In genomic region chr1:185495017-185495416, GRCh38 we compare ENCODE assay signal across 25 cellular contexts.
"Had no signal": no experiment of that assay in that cellular context is flagged by ENCODE, and none has a peak within 500 bp of the region (broad histone marks: within the 10 kb centered on the region; RNA-seq: fewer than 3 reads in every experiment).

No MANE protein-coding gene starts in this region.

- H3K9me3 ChIP-seq: esophagus muscularis mucosa, left ventricle myocardium inferior, psoas muscle, right atrium auricular region, thoracic aorta, upper lobe of left lung had no signal

- H3K4me3 ChIP-seq: esophagus muscularis mucosa, hepatocyte, left ventricle myocardium inferior, neural progenitor cell, psoas muscle, right atrium auricular region, thoracic aorta, upper lobe of left lung had no signal

- DNase-seq: activated CD4-positive, alpha-beta T cell treated with anti-CD3 and anti-CD28 coated beads, Interleukin-2, amount 10 ng/mL, durations not matched to agents 7 days and 5 days; activated CD4-positive, CD25-positive, alpha-beta regulatory T cell treated with anti-CD3 and anti-CD28 coated beads, Interleukin-2, amount 50 U/mL, for 72 hours; activated CD8-positive, alpha-beta memory T cell treated with anti-CD3 and anti-CD28 coated beads, Interleukin-2, amount 10 ng/mL, durations not matched to agents 7 days and 5 days; activated CD8-positive, alpha-beta T cell treated with anti-CD3 and anti-CD28 coated beads for 36 hours; activated gamma-delta T cell; activated naive CD4-positive, alpha-beta T cell treated with anti-CD3 and anti-CD28 coated beads, Interleukin-2, amount 50 U/mL, for 16 hours; activated naive CD8-positive, alpha-beta T cell treated with anti-CD3 and anti-CD28 coated beads, Interleukin-2, amount 50 U/mL, for 24 hours; activated T-cell treated with anti-CD3 and anti-CD28 coated beads for 4 hours; anterior cingulate cortex; effector memory CD8-positive, alpha-beta T cell; glutamatergic neuron; kidney glomerular epithelial cell; left ventricle myocardium inferior; naive thymus-derived CD8-positive, alpha-beta T cell; psoas muscle; stimulated activated CD4-positive, alpha-beta T cell treated with anti-CD3 and anti-CD28 coated beads, Interleukin-4, amount 100 ng/mL, for 24 hours; stimulated activated naive CD4-positive, alpha-beta T cell treated with Interleukin-2 at 50 U/mL for 16 hours; T-helper 17 cell; upper lobe of left lung; WERI-Rb-1 had no signal

- H3K27me3 ChIP-seq: esophagus muscularis mucosa, hepatocyte, neural progenitor cell, right atrium auricular region, upper lobe of left lung had no signal

- H3K36me3 ChIP-seq: esophagus muscularis mucosa, left ventricle myocardium inferior, neural progenitor cell, right atrium auricular region, thoracic aorta, upper lobe of left lung, WERI-Rb-1 had no signal

- ATAC-seq: activated CD8-positive, alpha-beta memory T cell treated with anti-CD3 and anti-CD28 coated beads, Interleukin-2, amount 10 ng/mL, durations not matched to agents 7 days and 5 days; activated CD8-positive, alpha-beta T cell treated with anti-CD3 and anti-CD28 coated beads for 36 hours; activated naive CD8-positive, alpha-beta T cell treated with anti-CD3 and anti-CD28 coated beads, Interleukin-2, amount 50 U/mL, for 24 hours; effector memory CD8-positive, alpha-beta T cell; naive thymus-derived CD8-positive, alpha-beta T cell; psoas muscle; T-helper 17 cell had no signal

- H3K27ac ChIP-seq: esophagus muscularis mucosa, hepatocyte, left ventricle myocardium inferior, neural progenitor cell, psoas muscle, right atrium auricular region, thoracic aorta, upper lobe of left lung, WERI-Rb-1 had no signal

- H3K4me1 ChIP-seq: esophagus muscularis mucosa, left ventricle myocardium inferior, psoas muscle, right atrium auricular region, upper lobe of left lung had no signal
